Comparison of ENCODE assay signal across 8 cellular contexts in genomic region chr1:117821782-117822447, GRCh38.
DNase-seq lines count a peak whose midpoint lies in the region; ATAC-seq, FAIRE-seq and TF ChIP-seq lines count a peak whose summit lies in the region.

No MANE protein-coding gene starts in this region.

- no peak for FAIRE-seq in GM19239 (lab: Jason Lieb, UNC)

- H3K27ac Mint-ChIP-seq in HFFc6 = peak overlapping the region; percentile 94
- H3K27ac Mint-ChIP-seq in activated T-cell treated with anti-CD3 and anti-CD28 coated beads, Interleukin-2, amount 50 U/mL, for 24 hours = no peak overlapping the region

- no peaks in the 10 kb centered on the region for H3K9me3 Mint-ChIP-seq in HFFc6
- H3K9me3 Mint-ChIP-seq in activated T-cell treated with anti-CD3 and anti-CD28 coated beads, Interleukin-2, amount 50 U/mL, for 24 hours = peaks cover 4% of the 10 kb centered on the region

- 0 out of 2 replicates have a peak, but pooled peaks cover 5% of the 10 kb centered on the region for H3K36me3 Mint-ChIP-seq in HFFc6 (ENCODE audit: low read depth)
- no peaks in the 10 kb centered on the region for H3K36me3 Mint-ChIP-seq in activated T-cell treated with anti-CD3 and anti-CD28 coated beads, Interleukin-2, amount 50 U/mL, for 24 hours (ENCODE audit: low read depth)

- no peak for TF ChIP-seq POLR2A in gastroesophageal sphincter (IDR thresholded peaks at IDR 0.05)

- WGBS in gastroesophageal sphincter (ENCODE audit: low coverage in 1 of 2), 2 donors = 42 to 52% methylated on average over 3 of the region's 3 CpGs

- H3K4me1 Mint-ChIP-seq in HFFc6 (ENCODE audit: low read depth) = peaks cover 80% of the 10 kb centered on the region
- H3K4me1 Mint-ChIP-seq in activated T-cell treated with anti-CD3 and anti-CD28 coated beads, Interleukin-2, amount 50 U/mL, for 24 hours (ENCODE audit: low read depth) = peaks cover 2% of the 10 kb centered on the region

- no peak for TF ChIP-seq EP300 in gastroesophageal sphincter (IDR thresholded peaks at IDR 0.05)

- H3K4me3 ChIP-seq in gastroesophageal sphincter (no peak overlapping the region), skeletal muscle cell (ENCODE audit: low read depth, low read length) (no peak overlapping the region)

- peaks cover 14 to 70% (median 31%) of the 10 kb centered on the region in 3 donors for H3K4me1 ChIP-seq in gastroesophageal sphincter

- peak; percentile 69 for ATAC-seq in gastroesophageal sphincter
- no peak for ATAC-seq in GM21825 (IDR thresholded peaks at IDR 0.05; ENCODE audit: unreplicated experiment)
- ATAC-seq in HG02759 (IDR thresholded peaks at IDR 0.05; ENCODE audit: unreplicated experiment) = no peak

- H3K27me3 ChIP-seq in gastroesophageal sphincter = no peaks in the 10 kb centered on the region

- DNase-seq in HFFc6 = peak; percentile 92
- peak; percentile 59 to 77 for DNase-seq in SHP77 (lab: John Stamatoyannopoulos, UW)
- DNase-seq in skeletal muscle cell (ENCODE audit: low read depth) = peak; percentile 89
- no peak for DNase-seq in GM19239 (ENCODE audit: insufficient read length, low spot score)
- DNase-seq in activated T-cell treated with anti-CD3 and anti-CD28 coated beads, Interleukin-2, amount 50 U/mL, for 24 hours = no peak

- peak overlapping the region; percentile 44 to 87 (median 84) for H3K27ac ChIP-seq in gastroesophageal sphincter

- peaks cover 4% of the 10 kb centered on the region for H3K27me3 Mint-ChIP-seq in HFFc6 (ENCODE audit: insufficient read depth)
- H3K27me3 Mint-ChIP-seq in activated T-cell treated with anti-CD3 and anti-CD28 coated beads, Interleukin-2, amount 50 U/mL, for 24 hours = peaks cover 26% of the 10 kb centered on the region

- no peaks in the 10 kb centered on the region for H3K36me3 ChIP-seq in gastroesophageal sphincter

- H3K9me3 ChIP-seq in gastroesophageal sphincter = peaks cover 0 to 3% (median 0%) of the 10 kb centered on the region in 3 donors

- peak overlapping the region; percentile 70 for H3K4me3 Mint-ChIP-seq in HFFc6
- no peak overlapping the region for H3K4me3 Mint-ChIP-seq in activated T-cell treated with anti-CD3 and anti-CD28 coated beads, Interleukin-2, amount 50 U/mL, for 24 hours

- TF ChIP-seq CTCF in HFFc6 (IDR thresholded peaks at IDR 0.05) = no peak
- TF ChIP-seq CTCF in gastroesophageal sphincter (IDR thresholded peaks at IDR 0.05) = no peak

Comparison
In these comparisons a context has a peak if more than half of its experiments do, and no peak if none do; other contexts are left out.
1. DNase-seq: peak in HFFc6 (single experiment), SHP77 (2 of 2) and skeletal muscle cell (single experiment); none in GM19239 (single experiment) and activated T-cell treated with anti-CD3 and anti-CD28 coated beads, Interleukin-2, amount 50 U/mL, for 24 hours (single experiment).